In the genomic region with DNA sequence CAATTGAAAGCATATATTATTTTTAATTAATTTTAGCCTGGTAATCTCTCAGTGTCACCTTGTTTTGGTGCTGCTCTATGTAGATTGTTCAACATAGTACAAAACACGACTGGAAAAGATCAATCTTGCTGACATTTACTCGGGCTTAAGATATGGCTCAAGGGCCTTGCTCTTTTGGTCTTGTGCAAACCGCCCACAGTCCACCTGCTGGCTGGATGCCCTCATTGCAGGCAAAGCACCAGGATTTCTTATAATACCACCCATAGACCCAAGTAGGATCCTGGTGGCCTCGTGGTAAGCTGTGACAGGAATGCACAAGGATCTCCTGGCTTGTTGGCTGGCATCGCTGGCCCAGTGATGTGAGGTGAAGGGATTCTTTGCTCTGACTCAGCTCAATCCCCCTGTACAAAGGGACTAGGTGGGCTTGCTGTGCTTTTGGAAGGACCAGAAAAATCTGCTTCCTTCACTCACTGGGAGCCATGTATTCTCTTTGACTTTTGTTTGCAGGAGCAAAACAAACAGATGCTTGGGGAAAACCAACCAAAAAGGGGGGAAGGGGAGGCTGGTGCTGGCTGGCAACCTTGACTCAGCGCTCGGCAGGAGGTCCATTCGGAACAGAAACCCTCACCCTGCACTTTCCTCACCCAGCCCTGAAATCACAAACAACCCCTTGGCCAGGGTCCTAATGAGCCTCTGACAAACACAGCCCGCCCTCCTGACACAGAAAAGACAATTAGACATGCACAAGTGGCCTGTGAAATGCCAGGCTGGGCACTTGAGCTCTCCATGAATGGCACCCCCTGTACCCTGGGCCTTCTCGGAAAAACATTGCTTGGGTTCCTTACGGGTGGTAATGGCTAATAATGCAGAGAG, we compare ENCODE assay signal across 8 cellular contexts.
DNase-seq lines count a peak whose midpoint lies in the region; ATAC-seq and TF ChIP-seq lines count a peak whose summit lies in the region.

No MANE protein-coding gene starts in this region.

- ATAC-seq in HG02678 (IDR thresholded peaks at IDR 0.05; ENCODE audit: unreplicated experiment) (no peak), HG03196 (IDR thresholded peaks at IDR 0.05; ENCODE audit: unreplicated experiment) (no peak)

- H3K27me3 Mint-ChIP-seq in T-helper 2 cell treated with Interferon-gamma antibody and Interleukin-4, amounts not matched to agents 5 μg/mL and 100 μg/mL, for 36 hours (ENCODE audit: low read depth), result no peaks in the 10 kb centered on the region

- TF ChIP-seq CTCF in GM12873 (IDR thresholded peaks at IDR 0.05; ENCODE audit: insufficient read depth, low read depth, low read length, missing control alignments), result peak; percentile 87

- no peak overlapping the region for H3K27ac Mint-ChIP-seq in T-helper 2 cell treated with Interferon-gamma antibody and Interleukin-4, amounts not matched to agents 5 μg/mL and 100 μg/mL, for 36 hours

- H3K4me1 Mint-ChIP-seq in T-helper 2 cell treated with Interferon-gamma antibody and Interleukin-4, amounts not matched to agents 5 μg/mL and 100 μg/mL, for 36 hours (ENCODE audit: low read depth), result no peaks in the 10 kb centered on the region

- H3K9me3 Mint-ChIP-seq in T-helper 2 cell treated with Interferon-gamma antibody and Interleukin-4, amounts not matched to agents 5 μg/mL and 100 μg/mL, for 36 hours, result no peaks in the 10 kb centered on the region

- H3K36me3 Mint-ChIP-seq in T-helper 2 cell treated with Interferon-gamma antibody and Interleukin-4, amounts not matched to agents 5 μg/mL and 100 μg/mL, for 36 hours (ENCODE audit: low read depth), result no peaks in the 10 kb centered on the region

- no peak overlapping the region for H3K4me3 Mint-ChIP-seq in T-helper 2 cell treated with Interferon-gamma antibody and Interleukin-4, amounts not matched to agents 5 μg/mL and 100 μg/mL, for 36 hours

- DNase-seq in NCI-H1694 treated with DMSO at 0.1 percent for 48 hours (lab: John Stamatoyannopoulos, UW) (peak; percentile 97), anterior cingulate cortex (lab: John Stamatoyannopoulos, UW) (peak in 50 of 58 donors; percentile 16 to 90 (median 64)), iPS-NIHi7 (ENCODE audit: extremely low spot score) (peak; percentile 79)
- peak; percentile 57 for DNase-seq in T-helper 2 cell treated with Interferon-gamma antibody and Interleukin-4, amounts not matched to agents 5 μg/mL and 100 μg/mL, for 36 hours (ENCODE audit: low spot score)
- DNase-seq in stimulated activated CD4-positive, alpha-beta T cell treated with anti-CD3 and anti-CD28 coated beads, Interleukin-2, amount 100 ng/mL, for 4 hours (ENCODE audit: low read depth), result peak; percentile 49
